In genomic region chrX:71764832-71765231, GRCh38 we compare ENCODE assay signal across 2 cellular contexts. TPM values are rescaled to one million over a fixed set of nuclear protein-coding genes. Genes with fewer than 3 reads are reported as not detected.
"Had no signal": no experiment of that assay in that cellular context is flagged by ENCODE, and none has a peak within 500 bp of the region (broad histone marks: within the 10 kb centered on the region; RNA-seq: fewer than 3 reads in every experiment).

No MANE protein-coding gene starts in this region.

RNA-seq across cellular contexts. Expression of gene CXorf49B, which starts 1.7 kb away (rescaled TPM):
- total RNA-seq: G401, GM12878 had no signal
- polyA plus RNA-seq: GM12878 had no signal

RNA-seq across cellular contexts. Expression of gene CXorf49, which starts 46.7 kb away (rescaled TPM):
- total RNA-seq: G401, GM12878 had no signal
- polyA plus RNA-seq: GM12878 had no signal
